13 cellular contexts compared by ENCODE assay signal in the genomic region with DNA sequence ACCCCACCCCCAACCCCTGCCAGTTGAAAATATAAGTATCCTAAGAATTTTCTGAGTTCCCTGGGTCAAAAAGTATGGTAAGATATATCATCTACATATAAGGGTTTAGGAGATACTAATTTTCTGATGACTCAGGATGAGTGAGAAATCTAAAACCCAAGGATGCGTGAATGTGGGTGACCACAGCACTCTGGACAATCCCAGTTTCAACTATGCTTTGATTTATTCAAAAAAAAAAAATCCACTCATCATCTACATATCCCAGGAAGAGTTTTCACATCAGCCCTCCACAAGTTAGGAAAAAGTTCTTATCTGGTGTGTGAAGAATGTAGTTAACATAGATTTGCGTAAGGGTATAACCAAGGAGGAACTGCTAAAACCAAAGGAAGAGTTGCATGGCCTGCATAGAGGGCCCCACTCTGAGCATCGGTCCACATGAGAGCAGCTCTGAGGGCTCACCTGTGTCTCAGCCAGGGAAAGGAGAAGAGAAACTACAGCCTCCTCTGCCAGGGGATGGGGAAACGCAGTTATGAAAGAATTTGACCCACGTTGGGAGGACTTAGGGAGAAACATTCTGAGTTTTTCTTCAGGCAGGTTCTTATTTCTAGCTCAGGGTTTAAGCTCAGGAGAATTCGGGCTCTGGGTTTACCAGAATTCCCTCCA. TPM values are rescaled to one million over a fixed set of nuclear protein-coding genes. Genes with fewer than 3 reads are reported as not detected.
DNase-seq lines count a peak whose midpoint lies in the region; ATAC-seq and TF ChIP-seq lines count a peak whose summit lies in the region.
"Had no signal": no experiment of that assay in that cellular context is flagged by ENCODE, and none has a peak within 500 bp of the region (broad histone marks: within the 10 kb centered on the region; RNA-seq: fewer than 3 reads in every experiment).

No MANE protein-coding gene starts in this region.

- intact Hi-C loops in left ventricle myocardium superior (cut with micrococcal nuclease), result no loop called here

- H3K4me2 ChIP-seq in osteoblast (ENCODE audit: insufficient read depth, low read length), result no peak overlapping the region

- H3K27ac ChIP-seq in HL-60 (replicated peaks), result peak overlapping the region; percentile 25; the same call in 1 of the 2 replicates
- H3K27ac ChIP-seq in osteoblast (ENCODE audit: low read depth, low read length), result no peak overlapping the region

- H3K27me3 ChIP-seq in HL-60 (ENCODE audit: insufficient read depth, poor library complexity, severe bottlenecking) (no peaks in the 10 kb centered on the region), osteoblast (ENCODE audit: insufficient read depth, low read length) (no peaks in the 10 kb centered on the region)
- H3K27me3 ChIP-seq: MG63 had no signal

- no peaks in the 10 kb centered on the region for H3K79me2 ChIP-seq in osteoblast (ENCODE audit: insufficient read depth, low read length)

- no peaks in the 10 kb centered on the region for H4K20me1 ChIP-seq in osteoblast (ENCODE audit: insufficient read depth, low read length)

- ATAC-seq in GM19324 (IDR thresholded peaks at IDR 0.05; ENCODE audit: low FRiP score, unreplicated experiment) (peak; percentile 60), left ventricle myocardium superior (no peak)

- H2AFZ ChIP-seq in osteoblast (ENCODE audit: low read length), result no peak overlapping the region

- H3K4me1 ChIP-seq in osteoblast (ENCODE audit: insufficient read depth, low read length), result peaks cover 12% of the 10 kb centered on the region

- H3K36me3 ChIP-seq in osteoblast (ENCODE audit: insufficient read depth, low read length), result no peaks in the 10 kb centered on the region
- H3K36me3 ChIP-seq: MG63 had no signal

- TF ChIP-seq CTCF in HL-60 (IDR thresholded peaks at IDR 0.05; ENCODE audit: insufficient read depth, low read length) (no peak), osteoblast (IDR thresholded peaks at IDR 0.05; ENCODE audit: extremely low read depth, low read depth, low read length) (no peak)

- DNase-seq in HL-60 (ENCODE audit: low read depth in 1 of 2, low spot score in 1 of 2) (peak in 1 of 2 experiments; percentile 58), SKM-1 (lab: John Stamatoyannopoulos, UW; ENCODE audit: unreplicated experiment) (peak; percentile 29), osteoblast (ENCODE audit: insufficient read length, low spot score, missing footprints) (peak; percentile 91), NCI-H2196 treated with DMSO at 0.1 percent for 48 hours (lab: John Stamatoyannopoulos, UW; ENCODE audit: unreplicated experiment) (no peak), left ventricle myocardium superior (no peak), activated T-cell treated with anti-CD3 and anti-CD28 coated beads for 4 hours (no peak)
- DNase-seq: activated CD4-positive, CD25-positive, alpha-beta regulatory T cell treated with anti-CD3 and anti-CD28 coated beads, Interleukin-2, amount 50 U/mL, for 72 hours; erythroblast; MG63; nephron progenitor cell had no signal

- no peaks in the 10 kb centered on the region for H3K9me3 ChIP-seq in osteoblast (ENCODE audit: low read depth, low read length)
- H3K9me3 ChIP-seq: MG63 had no signal

- no peak overlapping the region for H3K4me3 ChIP-seq in HL-60 (replicated peaks; ENCODE audit: insufficient read depth, low read length)
- no peak overlapping the region for H3K4me3 ChIP-seq in osteoblast (ENCODE audit: insufficient read depth, low read length)
- H3K4me3 ChIP-seq: MG63 had no signal

RNA-seq across cellular contexts. Expression of gene LAMB3, which starts 18.8 kb away (rescaled TPM):
- total RNA-seq in osteoblast (5.4 and 9.7 TPM in 2 replicates), left ventricle myocardium superior (5.2 TPM)

RNA-seq across cellular contexts. Expression of gene G0S2, which starts 41.7 kb away (rescaled TPM):
- total RNA-seq in osteoblast, result 10.5 and 11.2 TPM in 2 replicates
- 594 TPM for total RNA-seq in left ventricle myocardium superior
- total RNA-seq: OCI-LY7 had no signal

RNA-seq across cellular contexts. Expression of gene CAMK1G, which starts 50.0 kb away (rescaled TPM):
- total RNA-seq in osteoblast, result under 0.01 and 0.72 TPM in 2 replicates
- total RNA-seq in left ventricle myocardium superior, result not detected
- total RNA-seq: OCI-LY7; T-helper 1 cell treated with Interleukin-12 subunit alpha and Interleukin-12 subunit beta and Interleukin-4 antibody, amounts not matched to agents 30 ng/mL and 1 ng/mL, for 36 hours had no signal

Comparison
In these comparisons a context has a peak if more than half of its experiments do, and no peak if none do; other contexts are left out.
1. DNase-seq: peak in SKM-1 (single experiment) and osteoblast (single experiment); none in NCI-H2196 treated with DMSO at 0.1 percent for 48 hours (single experiment), left ventricle myocardium superior (single experiment) and activated T-cell treated with anti-CD3 and anti-CD28 coated beads for 4 hours (single experiment).
2. RNA of gene G0S2, which starts 41.7 kb away (total RNA-seq): 594 TPM in left ventricle myocardium superior (single experiment); 10.5 to 11.2 TPM in osteoblast; every median in the first group is over 10 times any median in the second.